ENCODE assay signal across 8 cellular contexts in the genomic region with DNA sequence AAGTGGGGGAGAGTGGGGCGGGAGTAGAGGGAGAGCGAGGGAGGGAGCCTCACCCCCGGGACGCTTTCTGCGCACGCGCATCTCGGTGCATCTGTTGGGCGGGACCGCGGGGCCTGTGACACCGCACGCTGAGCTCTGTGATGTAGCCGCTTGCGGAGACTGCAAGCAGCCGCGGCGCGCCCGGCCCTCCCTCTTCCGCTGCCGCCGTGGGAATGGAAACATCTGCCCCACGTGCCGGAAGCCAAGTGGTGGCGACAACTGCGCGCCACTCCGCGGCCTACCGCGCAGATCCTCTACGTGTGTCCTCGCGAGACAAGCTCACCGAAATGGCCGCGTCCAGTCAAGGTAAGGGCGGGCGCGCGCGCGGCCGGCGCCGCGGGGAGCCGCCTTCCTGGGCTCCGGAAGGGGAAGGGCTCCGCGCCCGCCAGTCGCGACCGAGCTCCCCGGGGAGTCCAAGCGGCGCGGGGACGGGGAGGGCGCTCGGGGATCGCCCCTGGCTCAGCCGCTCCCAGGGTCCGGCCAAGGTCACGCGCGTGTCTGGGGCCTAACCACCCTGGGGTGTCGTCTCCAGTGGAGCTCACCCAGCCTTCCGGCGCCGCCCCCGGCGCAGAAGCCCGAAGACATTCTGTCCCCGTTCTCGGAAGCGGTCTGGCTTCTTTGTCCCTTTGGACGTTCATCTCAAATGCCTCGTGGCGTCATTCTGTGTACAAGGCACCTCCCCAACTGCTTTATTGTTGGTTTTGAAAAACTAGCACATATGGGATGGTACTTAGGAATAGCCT. TPM values are rescaled to one million over a fixed set of nuclear protein-coding genes. Genes with fewer than 3 reads are reported as not detected.
A peak's percentile ranks its signal among the peaks of the same experiment; 100 is the strongest.
DNase-seq lines count a peak whose midpoint lies in the region; ATAC-seq and TF ChIP-seq lines count a peak whose summit lies in the region.

A gene with protein sequence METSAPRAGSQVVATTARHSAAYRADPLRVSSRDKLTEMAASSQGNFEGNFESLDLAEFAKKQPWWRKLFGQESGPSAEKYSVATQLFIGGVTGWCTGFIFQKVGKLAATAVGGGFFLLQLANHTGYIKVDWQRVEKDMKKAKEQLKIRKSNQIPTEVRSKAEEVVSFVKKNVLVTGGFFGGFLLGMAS (plus strand): TSS at position 118 of the 782 bp plus-strand sequence. CDS start 95 bp downstream, at position 213.

- no peaks in the 10 kb centered on the region for H3K27me3 ChIP-seq in colonic mucosa

- H3K9me3 ChIP-seq in colonic mucosa = no peaks in the 10 kb centered on the region

- H3K9ac ChIP-seq in colonic mucosa (ENCODE audit: low read depth in 2 of 2, low read length in 2 of 2) = peak within 1 kb of the TSS; percentile 65 to 83

- peak; percentile 82 for ATAC-seq in GM19351 (IDR thresholded peaks at IDR 0.05; ENCODE audit: unreplicated experiment)
- ATAC-seq in HG03520 (IDR thresholded peaks at IDR 0.05; ENCODE audit: unreplicated experiment) = peak; percentile 83
- peak; percentile 89 for ATAC-seq in left colon

- peak within 1 kb of the TSS; percentile 87 for H3K4me3 Mint-ChIP-seq in activated CD4-positive, alpha-beta T cell treated with anti-CD3 and anti-CD28 coated beads, Interleukin-2, amount 10 ng/mL, durations not matched to agents 24 days and 14 days

- DNase-seq in C1 segment of cervical spinal cord (lab: John Stamatoyannopoulos, UW) = peak; percentile 22 to 92 (median 82)
- peak; percentile 97 for DNase-seq in NCI-H526 treated with DMSO at 0.1 percent for 48 hours (lab: John Stamatoyannopoulos, UW)
- peak; percentile 98 for DNase-seq in activated CD4-positive, alpha-beta T cell treated with anti-CD3 and anti-CD28 coated beads, Interleukin-2, amount 10 ng/mL, durations not matched to agents 24 days and 14 days
- DNase-seq in colonic mucosa = peak; percentile 92
- DNase-seq in left colon = peak; percentile 92 to 95
- peak; percentile 94 for DNase-seq in stimulated activated CD4-positive, alpha-beta T cell treated with anti-CD3 and anti-CD28 coated beads, Interleukin-1b, Interleukin-23, amount 100 ng/mL, for 48 hours

- peaks cover 16% of the 10 kb centered on the region for H3K27me3 Mint-ChIP-seq in activated CD4-positive, alpha-beta T cell treated with anti-CD3 and anti-CD28 coated beads, Interleukin-2, amount 10 ng/mL, durations not matched to agents 24 days and 14 days

- intact Hi-C loops in activated CD4-positive, alpha-beta T cell treated with anti-CD3 and anti-CD28 coated beads, Interleukin-2, amount 10 ng/mL, durations not matched to agents 24 days and 14 days (cut with micrococcal nuclease) = loop anchor here (1.0 to 10.0 kb wide), 4 partner anchors 36 to 652 kb away; a partner anchor contains a TSS
- intact Hi-C loops in colonic mucosa (cut with DNase I) = no loop called here
- intact Hi-C loops in left colon (cut with DNase I, micrococcal nuclease) = no loop called here

- H3K36me3 ChIP-seq in colonic mucosa = no peaks in the 10 kb centered on the region

- H3K4me1 Mint-ChIP-seq in activated CD4-positive, alpha-beta T cell treated with anti-CD3 and anti-CD28 coated beads, Interleukin-2, amount 10 ng/mL, durations not matched to agents 24 days and 14 days = peaks cover 11% of the 10 kb centered on the region

- H3K9me3 Mint-ChIP-seq in activated CD4-positive, alpha-beta T cell treated with anti-CD3 and anti-CD28 coated beads, Interleukin-2, amount 10 ng/mL, durations not matched to agents 24 days and 14 days = no peaks in the 10 kb centered on the region

- H3K36me3 Mint-ChIP-seq in activated CD4-positive, alpha-beta T cell treated with anti-CD3 and anti-CD28 coated beads, Interleukin-2, amount 10 ng/mL, durations not matched to agents 24 days and 14 days (ENCODE audit: low read depth) = no peaks in the 10 kb centered on the region

- peaks cover 4% of the 10 kb centered on the region for H3K4me1 ChIP-seq in colonic mucosa

- no peak for TF ChIP-seq CTCF in colonic mucosa (IDR thresholded peaks at IDR 0.05)

- peak within 1 kb of the TSS; percentile 43 for H3K4me3 ChIP-seq in colonic mucosa

- peak within 1 kb of the TSS; percentile 92 for H3K27ac Mint-ChIP-seq in activated CD4-positive, alpha-beta T cell treated with anti-CD3 and anti-CD28 coated beads, Interleukin-2, amount 10 ng/mL, durations not matched to agents 24 days and 14 days

- peak within 1 kb of the TSS; percentile 96 for H3K27ac ChIP-seq in colonic mucosa

RNA-seq across cellular contexts. Expression of the gene that starts here (rescaled TPM):
- total RNA-seq in activated CD4-positive, alpha-beta T cell treated with anti-CD3 and anti-CD28 coated beads, Interleukin-2, amount 10 ng/mL, durations not matched to agents 24 days and 14 days = 74.9 and 75.7 TPM in 2 replicates
- 10 to 100 TPM; 54.7 to 57.2 TPM for total RNA-seq in colonic mucosa
- total RNA-seq in left colon = 10 to 100 TPM; 41.1 to 53.9 TPM

Comparison
In these comparisons a context has a peak if more than half of its experiments do, and no peak if none do; other contexts are left out.
1. Peak in every context shown above with its lines: DNase-seq, ATAC-seq, H3K4me3 ChIP-seq and H3K27ac ChIP-seq.